10 cellular contexts compared by ENCODE assay signal in genomic region chr9:109441296-109441695, GRCh38. TPM values are rescaled to one million over a fixed set of nuclear protein-coding genes. Genes with fewer than 3 reads are reported as not detected.
DNase-seq lines count a peak whose midpoint lies in the region; ATAC-seq, FAIRE-seq and TF ChIP-seq lines count a peak whose summit lies in the region.
"Had no signal": no experiment of that assay in that cellular context is flagged by ENCODE, and none has a peak within 500 bp of the region (broad histone marks: within the 10 kb centered on the region; RNA-seq: fewer than 3 reads in every experiment).

No MANE protein-coding gene starts in this region.

- H3K9me1 ChIP-seq in K562 (ENCODE audit: control insufficient read depth, insufficient read depth, low read length): no peaks in the 10 kb centered on the region

- H3K27me3 ChIP-seq in K562 (ENCODE audit: control insufficient read depth in 2 of 2, insufficient read depth in 2 of 2, low read length in 2 of 2) (peaks cover 2 to 30% of the 10 kb centered on the region in 2 experiments; a peak in 3 of 5 replicates), colonic mucosa (no peaks in the 10 kb centered on the region)
- H3K27me3 ChIP-seq: tibial nerve had no signal

- peaks cover 16% of the 10 kb centered on the region for H3K36me3 Mint-ChIP-seq in Calu3 (ENCODE audit: insufficient read depth, unreplicated experiment)

- H3K4me1 ChIP-seq in K562 (replicated peaks in 1 of 2; ENCODE audit: control insufficient read depth in 2 of 2, insufficient read depth in 2 of 2, low read length in 2 of 2) (peaks cover 0 to 3% of the 10 kb centered on the region in 2 experiments; a peak in 2 of 5 replicates), mesodermal cell (ENCODE audit: control insufficient read depth, insufficient read depth, low read length, poor library complexity, severe bottlenecking) (peaks cover 2% of the 10 kb centered on the region), colonic mucosa (no peaks in the 10 kb centered on the region)

- no peaks in the 10 kb centered on the region for H3K27me3 Mint-ChIP-seq in Calu3 (ENCODE audit: unreplicated experiment)

- H3K27ac ChIP-seq in K562 (ENCODE audit: extremely low read depth, low read depth, low read length): no peak overlapping the region
- peak overlapping the region; percentile 24 for H3K27ac ChIP-seq in mesodermal cell (ENCODE audit: low read depth, low read length, severe bottlenecking)
- no peak overlapping the region for H3K27ac ChIP-seq in colonic mucosa
- H3K27ac ChIP-seq: tibial nerve had no signal

- no peaks in the 10 kb centered on the region; the same call in 1 of the 2 replicates for H4K20me1 ChIP-seq in K562 (replicated peaks; ENCODE audit: control insufficient read depth, insufficient read depth, low read length)

- H3K36me3 ChIP-seq in K562 (ENCODE audit: control insufficient read depth, insufficient read depth, low read length) (no peaks in the 10 kb centered on the region), mesodermal cell (ENCODE audit: control insufficient read depth, insufficient read depth, low read length) (no peaks in the 10 kb centered on the region), colonic mucosa (no peaks in the 10 kb centered on the region)
- H3K36me3 ChIP-seq: tibial nerve had no signal

- H3K9me3 Mint-ChIP-seq in Calu3 (ENCODE audit: low read depth, unreplicated experiment): no peaks in the 10 kb centered on the region

- DNase-seq in Calu3: no peak
- DNase-seq in HT1080 (ENCODE audit: low read depth): peak; percentile 10
- peak in 1 of 4 experiments; percentile 14 for DNase-seq in K562 (ENCODE audit: extremely low read depth in 1 of 4, low spot score in 3 of 4)
- no peak for DNase-seq in GM20000 (ENCODE audit: low spot score)
- DNase-seq in NCI-H1048 (lab: John Stamatoyannopoulos, UW): no peak
- no peak for DNase-seq in colonic mucosa

- intact Hi-C loops in Calu3 (cut with micrococcal nuclease; ENCODE audit: unreplicated experiment) (loop anchor here (2.0 kb wide), 1 partner anchor 28 kb away; no protein-coding TSS in a partner anchor), K562 (cut with micrococcal nuclease) (loop anchor here (5.0 kb wide), 1 partner anchor 376 kb away; no protein-coding TSS in a partner anchor), colonic mucosa (cut with DNase I) (loop anchor here (2.0 kb wide), 1 partner anchor 78 kb away; no protein-coding TSS in a partner anchor)

- ATAC-seq in K562 (peak; percentile 40), HG03565 (IDR thresholded peaks at IDR 0.05; ENCODE audit: unreplicated experiment) (no peak)

- H3K27ac Mint-ChIP-seq in Calu3 (ENCODE audit: unreplicated experiment): peak overlapping the region; percentile 85

- 0% methylated on average over 3 of the region's 3 CpGs for WGBS in K562 (ENCODE audit: insufficient coverage, low coverage, missing lambda C conversion rate)
- 17 to 60% methylated on average over 1 of the region's 3 CpGs for WGBS in mesodermal cell (ENCODE audit: insufficient coverage in 2 of 2), 2 experiments

- CTCF ChIA-PET in Calu3 (lab: Charles Lee) (interaction anchor here (1.0 to 1.7 kb wide), 7 partner anchors 12 to 96 kb away, joined by 3 to 18 read pairs (median 4); no protein-coding TSS in a partner anchor), K562 (lab: Yijun Ruan, JAX; ENCODE audit: low intra/inter-chr PET ratio) (interaction anchor here (0.6 to 1.7 kb wide), 7 partner anchors 8 to 377 kb away, joined by 3 to 7 read pairs (median 3); no protein-coding TSS in a partner anchor)

- TF ChIP-seq EP300 in K562 (IDR thresholded peaks at IDR 0.05; ENCODE audit: low read length): no peak

- peaks cover 11% of the 10 kb centered on the region for H3K4me1 Mint-ChIP-seq in Calu3 (ENCODE audit: low read depth, unreplicated experiment)

- no peak for TF ChIP-seq RAD21 in K562 (CRISPR knock-in tag; conservative IDR thresholded peaks at IDR 0.05 in 1 of 2, IDR thresholded peaks at IDR 0.05 in 1 of 2)

- H3K9ac ChIP-seq in K562 (ENCODE audit: insufficient read depth in 1 of 2, low read depth in 2 of 2, low read length in 2 of 2): no peak overlapping the region
- no peak overlapping the region for H3K9ac ChIP-seq in colonic mucosa (ENCODE audit: low read depth in 2 of 2, low read length in 2 of 2)

- peak; percentile 7 for TF ChIP-seq CTCF in Calu3 (IDR thresholded peaks at IDR 0.05; ENCODE audit: unreplicated experiment)
- TF ChIP-seq CTCF in K562 (IDR thresholded peaks at IDR 0.05 in 2 of 3, conservative IDR thresholded peaks at IDR 0.05 in 1 of 3; ENCODE audit: insufficient read depth in 2 of 3, low read depth in 1 of 3, low read length in 3 of 3): 0 out of 6 replicates have a peak, but pooled peaks of 1 of the 3 experiments have one; percentile 13
- TF ChIP-seq CTCF in GM20000 (IDR thresholded peaks at IDR 0.05; ENCODE audit: extremely low read depth, missing control alignments): no peak
- no peak for TF ChIP-seq CTCF in colonic mucosa (IDR thresholded peaks at IDR 0.05)

- FAIRE-seq in K562 (lab: Jason Lieb, UNC): no peak

- in situ Hi-C loops in K562 (cut with MboI): no loop called here

- no peak overlapping the region for H3K4me2 ChIP-seq in K562 (ENCODE audit: insufficient read depth, low read length)

- POLR2A ChIA-PET in K562 (lab: Yijun Ruan, JAX): interaction anchor here (0.9 to 1.0 kb wide), 2 partner anchors 11 to 12 kb away, joined by 3 to 4 read pairs; no protein-coding TSS in a partner anchor

- BruUV-seq in Calu3 (replicated peaks; lab: Mats Ljungman, UMichigan) (no TSS peak), K562 (replicated peaks; lab: Mats Ljungman, UMichigan) (no TSS peak)

- H2AFZ ChIP-seq in K562 (ENCODE audit: low read depth, low read length): no peak overlapping the region

- H3K4me3 ChIP-seq in K562: no peak overlapping the region
- H3K4me3 ChIP-seq in mesodermal cell (ENCODE audit: extremely low read depth, insufficient read depth, low read length, poor library complexity, severe bottlenecking): no peak overlapping the region
- no peak overlapping the region for H3K4me3 ChIP-seq in colonic mucosa
- H3K4me3 ChIP-seq: tibial nerve had no signal

- no peaks in the 10 kb centered on the region for H3K9me3 ChIP-seq in K562 (replicated peaks; ENCODE audit: control insufficient read depth, insufficient read depth, low read depth, low read length)
- H3K9me3 ChIP-seq in mesodermal cell (ENCODE audit: control insufficient read depth, low read length): no peaks in the 10 kb centered on the region
- no peaks in the 10 kb centered on the region for H3K9me3 ChIP-seq in colonic mucosa
- H3K9me3 ChIP-seq: tibial nerve had no signal

- no peak for TF ChIP-seq POLR2A in K562 (conservative IDR thresholded peaks at IDR 0.05)

- no peaks in the 10 kb centered on the region for H3K79me2 ChIP-seq in K562 (ENCODE audit: control insufficient read depth, insufficient read depth, low read length)

- H3K4me3 Mint-ChIP-seq in Calu3 (ENCODE audit: low read depth, unreplicated experiment): no peak overlapping the region

TF ChIP-seq in K562, 482 proteins besides CTCF, POLR2A, EP300 and RAD21 (continues in another document):
- no peak for TF ChIP-seq ZBTB8A (IDR thresholded peaks at IDR 0.05; ENCODE audit: partially characterized antibody)
- no peak for TF ChIP-seq NR0B1 (IDR thresholded peaks at IDR 0.05; ENCODE audit: partially characterized antibody)
- TF ChIP-seq, protein P1, sequence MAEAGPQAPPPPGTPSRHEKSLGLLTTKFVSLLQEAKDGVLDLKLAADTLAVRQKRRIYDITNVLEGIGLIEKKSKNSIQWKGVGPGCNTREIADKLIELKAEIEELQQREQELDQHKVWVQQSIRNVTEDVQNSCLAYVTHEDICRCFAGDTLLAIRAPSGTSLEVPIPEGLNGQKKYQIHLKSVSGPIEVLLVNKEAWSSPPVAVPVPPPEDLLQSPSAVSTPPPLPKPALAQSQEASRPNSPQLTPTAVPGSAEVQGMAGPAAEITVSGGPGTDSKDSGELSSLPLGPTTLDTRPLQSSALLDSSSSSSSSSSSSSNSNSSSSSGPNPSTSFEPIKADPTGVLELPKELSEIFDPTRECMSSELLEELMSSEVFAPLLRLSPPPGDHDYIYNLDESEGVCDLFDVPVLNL (CRISPR knock-in tag; IDR thresholded peaks at IDR 0.05; ENCODE audit: low read depth): no peak
- no peak for TF ChIP-seq NONO (IDR thresholded peaks at IDR 0.05; ENCODE audit: low read depth in 2 of 2, low read length in 1 of 2)

RNA-seq across cellular contexts. Expression of gene PTPN3, which starts 56.8 kb away (rescaled TPM):
- 25.0 and 28.3 TPM in 2 replicates for total RNA-seq in Calu3 (2022)
- total RNA-seq in HT1080 (2014; rRNA removed; shearing (Covaris generic)): 5.0 and 10.1 TPM in 2 replicates
- polyA plus RNA-seq in HT1080 (2015; cell fraction: cytosol; rRNA removed): 6.4 and 6.9 TPM in 2 replicates
- polyA plus RNA-seq in HT1080 (2015; cell fraction: nucleus; rRNA removed): 12.1 and 12.5 TPM in 2 replicates
- total RNA-seq in K562 (2011; cell fraction: chromatin; rRNA removed; ENCODE audit: low replicate concordance): not detected in 2 replicates
- total RNA-seq in K562 (2011; cell fraction: nucleolus; rRNA removed): not detected in 2 replicates
- not detected in 2 replicates for total RNA-seq in K562 (2011; cell fraction: nucleoplasm; rRNA removed)
- not detected in 2 replicates for total RNA-seq in K562 (2014; rRNA removed)
- not detected in 2 replicates for total RNA-seq in K562 (2014; rRNA removed; fragmentation: Illumina TruSeq; extraction: Trizol)
- total RNA-seq in K562 (2015; rRNA removed; fragmentation: Illumina TruSeq; extraction: Trizol): not detected in 2 replicates
- total RNA-seq in K562 (2021): 0.02 and 0.20 TPM in 2 replicates
- not detected in 2 replicates for polyA plus RNA-seq in K562 (2011; rRNA removed)
- not detected in 2 replicates for polyA plus RNA-seq in K562 (2011; cell fraction: cytosol; rRNA removed)
- polyA plus RNA-seq in K562 (2011; cell fraction: nucleus; rRNA removed): not detected in 2 replicates
- 0.01 TPM in 1 of 2 replicates, not detected in the other for polyA plus RNA-seq in K562 (2012)
- not detected in 2 replicates for polyA plus RNA-seq in K562 (2014; fragmentation: Illumina TruSeq; extraction: Trizol)
- not detected for polyA plus RNA-seq in K562 (2014; fragmentation: Nextera tagmentation; extraction: Ambion mirVana)
- polyA plus RNA-seq in K562 (2014; rRNA removed): not detected in 2 replicates
- polyA minus RNA-seq in K562 (2011; rRNA and poly(A)+ RNA removed): not detected in 2 replicates
- polyA minus RNA-seq in K562 (2011; cell fraction: cytosol; rRNA and poly(A)+ RNA removed): not detected in 2 replicates
- not detected in 2 replicates for polyA minus RNA-seq in K562 (2011; cell fraction: nucleus; rRNA and poly(A)+ RNA removed)
- 1.2 TPM for polyA plus RNA-seq in mesodermal cell (2013, experiment 1 of 2)
- 2.3 TPM for polyA plus RNA-seq in mesodermal cell (2013, experiment 2 of 2)
- total RNA-seq in colonic mucosa: 10 to 100 TPM; 23.6 to 26.7 TPM
- total RNA-seq: endothelial cell of umbilical vein had no signal
